35 cellular contexts compared by ENCODE assay signal in genomic region chr11:36079911-36080310, GRCh38.
"Had no signal": no experiment of that assay in that cellular context is flagged by ENCODE, and none has a peak within 500 bp of the region (broad histone marks: within the 10 kb centered on the region; RNA-seq: fewer than 3 reads in every experiment).

No MANE protein-coding gene starts in this region.

- H3K4me1 ChIP-seq: body of pancreas, breast epithelium had no signal

- DNase-seq: activated CD4-positive, alpha-beta memory T cell treated with anti-CD3 and anti-CD28 coated beads for 36 hours; activated CD4-positive, alpha-beta T cell treated with anti-CD3 and anti-CD28 coated beads for 1 hour; activated CD4-positive, alpha-beta T cell treated with anti-CD3 and anti-CD28 coated beads for 36 hours; activated CD4-positive, alpha-beta T cell treated with anti-CD3 and anti-CD28 coated beads, Interleukin-2, amount 10 ng/mL, durations not matched to agents 24 days and 14 days; activated CD4-positive, alpha-beta T cell treated with anti-CD3 and anti-CD28 coated beads, Interleukin-2, amount 50 U/mL, for 1 hour; activated CD4-positive, alpha-beta T cell treated with anti-CD3 and anti-CD28 coated beads, Interleukin-2, amount 50 U/mL, for 4 hours; activated CD4-positive, CD25-positive, alpha-beta regulatory T cell; activated CD8-positive, alpha-beta memory T cell treated with anti-CD3 and anti-CD28 coated beads, Interleukin-2, amount 50 U/mL, for 4 hours; activated CD8-positive, alpha-beta T cell treated with anti-CD3 and anti-CD28 coated beads for 36 hours; activated effector memory CD4-positive, alpha-beta T cell treated with anti-CD3 and anti-CD28 coated beads, Interleukin-2, amount 50 U/mL, for 16 hours; activated gamma-delta T cell treated with Interleukin-2 at 50 U/mL for 16 hours; activated naive CD4-positive, alpha-beta T cell; activated naive CD4-positive, alpha-beta T cell treated with anti-CD3 and anti-CD28 coated beads for 36 hours; activated naive CD4-positive, alpha-beta T cell treated with anti-CD3 and anti-CD28 coated beads, Interleukin-2, amount 50 U/mL, for 16 hours; activated naive CD8-positive, alpha-beta T cell treated with anti-CD3 and anti-CD28 coated beads for 36 hours; activated T-cell treated with anti-CD3 and anti-CD28 coated beads for 4 hours; activated T-cell treated with anti-CD3 and anti-CD28 coated beads, Interleukin-2, amount 50 U/mL, for 1 hour; activated T-cell treated with anti-CD3 and anti-CD28 coated beads, Interleukin-2, amount 50 U/mL, for 4 hours; activated T-cell treated with anti-CD3 and anti-CD28 coated beads, Interleukin-2, amount 50 U/mL, for 72 hours; adrenal gland; amniotic stem cell; aorta; body of pancreas; brain microvascular endothelial cell; central memory CD4-positive, alpha-beta T cell; T-helper 1 cell; T-helper 2 cell; T-helper 9 cell had no signal

- H3K27me3 ChIP-seq: adrenal gland, body of pancreas, brain microvascular endothelial cell, breast epithelium had no signal

- FAIRE-seq: astrocyte, TTC549 had no signal

- H3K36me3 ChIP-seq: brain microvascular endothelial cell, breast epithelium had no signal

- H3K27ac ChIP-seq: adrenal gland, body of pancreas, brain microvascular endothelial cell, breast epithelium, VCaP had no signal

- H3K4me3 ChIP-seq: adrenal gland, body of pancreas, breast epithelium had no signal

- ATAC-seq: activated CD4-positive, alpha-beta T cell treated with anti-CD3 and anti-CD28 coated beads for 36 hours; activated CD4-positive, CD25-positive, alpha-beta regulatory T cell treated with anti-CD3 and anti-CD28 coated beads, Interleukin-2, amount 50 U/mL, for 24 hours; activated CD8-positive, alpha-beta T cell treated with anti-CD3 and anti-CD28 coated beads for 36 hours; activated naive CD4-positive, alpha-beta T cell treated with anti-CD3 and anti-CD28 coated beads, Interleukin-2, amount 50 U/mL, for 72 hours; activated T-cell treated with anti-CD3 and anti-CD28 coated beads, Interleukin-2, amount 50 U/mL, for 4 hours; activated T-cell treated with anti-CD3 and anti-CD28 coated beads, Interleukin-2, amount 50 U/mL, for 72 hours; activated T-helper 17 cell treated with anti-CD3 and anti-CD28 coated beads, Interleukin-2, amount 50 U/mL, for 72 hours; body of pancreas had no signal

- H3K9me3 ChIP-seq: adrenal gland, body of pancreas had no signal
